8 cellular contexts compared by ENCODE assay signal in the genomic region with DNA sequence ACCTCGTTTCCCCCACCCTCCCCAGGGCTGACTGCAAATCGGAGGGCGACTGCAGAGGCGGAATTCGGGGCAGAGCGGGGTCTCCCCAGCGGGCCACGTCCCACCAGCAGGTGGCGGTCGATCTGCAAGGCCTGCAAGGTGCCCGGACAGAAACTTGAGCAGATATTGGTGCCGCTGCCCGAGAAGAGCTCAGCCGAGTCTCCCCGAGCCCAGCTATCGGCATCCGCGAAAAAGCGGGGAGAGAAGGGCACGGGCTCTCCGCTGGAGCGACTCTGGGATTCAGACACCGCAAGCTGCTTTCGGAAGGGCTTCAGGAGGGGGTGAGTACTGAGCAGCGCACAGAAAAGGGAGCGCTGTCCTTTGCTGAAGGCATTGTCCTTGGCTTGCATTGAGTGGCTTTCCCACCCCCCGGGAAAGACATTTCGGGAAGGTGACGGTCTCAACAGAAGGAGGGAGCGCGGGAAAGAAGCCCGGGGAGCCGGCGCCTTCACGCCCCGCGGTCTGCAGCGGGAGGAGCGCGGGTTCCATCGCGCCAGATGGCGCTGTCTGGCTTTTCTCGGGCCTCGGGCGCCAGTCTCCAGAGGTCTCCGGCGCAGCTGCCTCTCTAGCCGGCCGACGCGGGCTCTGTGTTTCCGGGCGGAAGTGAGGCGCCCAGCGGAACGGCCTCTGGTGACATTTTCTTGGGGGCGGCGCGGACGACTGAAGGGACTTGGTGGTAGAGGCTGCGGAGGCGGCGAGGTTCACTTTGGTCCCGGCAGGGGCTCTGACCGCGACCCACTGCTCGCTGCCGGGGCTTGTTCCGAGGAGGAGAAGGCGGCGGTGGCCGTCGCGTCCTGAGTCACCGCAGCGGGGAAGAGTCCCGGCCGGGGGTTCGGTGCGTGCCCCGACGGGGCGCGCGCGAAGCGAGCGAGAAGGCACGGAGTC.
DNase-seq lines count a peak whose midpoint lies in the region; ATAC-seq, FAIRE-seq and TF ChIP-seq lines count a peak whose summit lies in the region.

No MANE protein-coding gene starts in this region.

- H3K36me3 Mint-ChIP-seq in astrocyte (ENCODE audit: low read depth, unreplicated experiment) = peaks cover 3% of the 10 kb centered on the region

- H3K9me3 ChIP-seq in astrocyte (ENCODE audit: insufficient read depth, low read depth, low read length) = no peaks in the 10 kb centered on the region
- no peaks in the 10 kb centered on the region for H3K9me3 ChIP-seq in aorta (ENCODE audit: control insufficient read depth, low read length)

- DNase-seq in NCI-H187 (lab: John Stamatoyannopoulos, UW) = peak; percentile 42 to 81
- peak; percentile 84 to 96 (median 89) for DNase-seq in T-helper 2 cell
- peak; percentile 84 for DNase-seq in astrocyte (ENCODE audit: low read depth)
- peak; percentile 96 for DNase-seq in hepatic stellate cell (ENCODE audit: low spot score)
- peak; percentile 97 to 98 for DNase-seq in aorta

- H3K36me3 ChIP-seq in astrocyte (ENCODE audit: insufficient read depth, low read length) (no peaks in the 10 kb centered on the region), rectal smooth muscle tissue (ENCODE audit: control insufficient read depth, insufficient read depth, low read length) (no peaks in the 10 kb centered on the region), aorta (ENCODE audit: control insufficient read depth in 1 of 2, insufficient read depth in 2 of 2, low read length in 1 of 2) (no peaks in the 10 kb centered on the region)

- peak overlapping the region; percentile 95 for H3K27ac Mint-ChIP-seq in astrocyte (ENCODE audit: unreplicated experiment)

- H3K4me1 ChIP-seq in astrocyte (ENCODE audit: insufficient read depth, low read length) = peaks cover 16% of the 10 kb centered on the region
- H3K4me1 ChIP-seq in rectal smooth muscle tissue (ENCODE audit: control insufficient read depth, insufficient read depth, low read length) = no peaks in the 10 kb centered on the region
- no peaks in the 10 kb centered on the region for H3K4me1 ChIP-seq in aorta (ENCODE audit: control insufficient read depth in 1 of 2, insufficient read depth in 2 of 2, low read length in 2 of 2)

- H2AFZ ChIP-seq in astrocyte (ENCODE audit: low read depth, low read length) = peak overlapping the region; percentile 99

- intact Hi-C loops in aorta (cut with DNase I) = loop anchor here (5.0 to 10.0 kb wide), 7 partner anchors 79 to 489 kb away; a partner anchor contains a TSS

- no peak for FAIRE-seq in astrocyte (lab: Jason Lieb, UNC)

- peak overlapping the region; percentile 82 for H3K27ac ChIP-seq in astrocyte (ENCODE audit: low read depth, low read length)
- peak overlapping the region; percentile 86 for H3K27ac ChIP-seq in rectal smooth muscle tissue (ENCODE audit: low read depth, low read length)
- peak overlapping the region in 1 of 2 donors; percentile 43 for H3K27ac ChIP-seq in aorta (ENCODE audit: low read depth in 1 of 2, low read length in 2 of 2)

- peaks cover 40% of the 10 kb centered on the region for H4K20me1 ChIP-seq in astrocyte (ENCODE audit: insufficient read depth, low read length)

- H3K9me3 Mint-ChIP-seq in astrocyte (ENCODE audit: unreplicated experiment) = no peaks in the 10 kb centered on the region

- peaks cover 14% of the 10 kb centered on the region for H3K4me1 Mint-ChIP-seq in astrocyte (ENCODE audit: low read depth, unreplicated experiment)

- H3K79me2 ChIP-seq in astrocyte (ENCODE audit: insufficient read depth, low read length) = peaks cover 47% of the 10 kb centered on the region

- H3K9ac ChIP-seq in astrocyte (ENCODE audit: low read length) (peak overlapping the region; percentile 89), rectal smooth muscle tissue (ENCODE audit: low read length) (peak overlapping the region; percentile 72)

- 0% methylated on average over 71 to 90 of the region's 90 CpGs for WGBS in aorta, 2 donors

- peak; percentile 92 for TF ChIP-seq POLR2A in GM18505 (IDR thresholded peaks at IDR 0.05; ENCODE audit: borderline replicate concordance, extremely low read depth, insufficient read depth, insufficient read length)

- peak overlapping the region; percentile 98 for H3K4me3 Mint-ChIP-seq in astrocyte (ENCODE audit: unreplicated experiment)

- no peaks in the 10 kb centered on the region for H3K27me3 Mint-ChIP-seq in astrocyte (ENCODE audit: low read depth, unreplicated experiment)

- H3K4me2 ChIP-seq in astrocyte (ENCODE audit: low read length) = peak overlapping the region; percentile 99

- TF ChIP-seq CTCF in astrocyte (IDR thresholded peaks at IDR 0.05; ENCODE audit: insufficient read depth, low read depth, low read length) = peak; percentile 71

- H3K27me3 ChIP-seq in astrocyte (ENCODE audit: insufficient read depth, low read length) (no peaks in the 10 kb centered on the region), rectal smooth muscle tissue (ENCODE audit: control insufficient read depth, insufficient read depth, low read length) (no peaks in the 10 kb centered on the region), aorta (ENCODE audit: control insufficient read depth in 1 of 2, insufficient read depth in 2 of 2, low read length in 1 of 2) (no peaks in the 10 kb centered on the region)

- ATAC-seq in GM18505 (IDR thresholded peaks at IDR 0.05; ENCODE audit: unreplicated experiment) (peak; percentile 88), HG02970 (IDR thresholded peaks at IDR 0.05; ENCODE audit: low FRiP score, unreplicated experiment) (peak; percentile 87), aorta (ENCODE audit: low FRiP score) (peak; percentile 99)

- peak overlapping the region; percentile 93 for H3K4me3 ChIP-seq in astrocyte (ENCODE audit: insufficient read depth, low read depth, low read length)
- H3K4me3 ChIP-seq in rectal smooth muscle tissue (ENCODE audit: low read length) = peak overlapping the region; percentile 98
- H3K4me3 ChIP-seq in aorta (ENCODE audit: low read length in 2 of 2) = peak overlapping the region; percentile 64 to 83
